ENCODE assay signal across 8 cellular contexts in the genomic region with DNA sequence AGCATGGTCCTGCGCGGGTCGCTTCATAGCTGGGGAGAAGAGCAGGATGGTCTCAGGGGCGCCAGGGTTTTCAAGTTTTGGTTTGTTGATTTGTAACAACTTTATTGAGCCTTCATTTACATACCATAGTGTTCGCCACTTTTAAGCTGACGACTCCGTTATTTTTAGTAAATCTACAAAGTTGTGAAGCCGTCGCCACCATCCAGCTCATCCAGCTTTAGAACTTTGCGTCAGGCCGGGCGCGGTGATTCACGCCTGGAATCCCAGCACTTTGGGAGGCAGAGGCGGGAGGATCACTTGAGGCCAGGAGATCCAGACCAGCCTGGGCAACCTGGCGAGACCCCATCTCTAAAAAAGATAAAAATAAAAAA. TPM values are rescaled to one million over a fixed set of nuclear protein-coding genes. Genes with fewer than 3 reads are reported as not detected.
DNase-seq lines count a peak whose midpoint lies in the region; ATAC-seq, FAIRE-seq and TF ChIP-seq lines count a peak whose summit lies in the region.

No MANE protein-coding gene starts in this region.

- FAIRE-seq in bronchial epithelial cell (lab: Jason Lieb, UNC) = no peak

- no peak for ATAC-seq in HG02870 (IDR thresholded peaks at IDR 0.05; ENCODE audit: unreplicated experiment)

- no peaks in the 10 kb centered on the region for H3K9me2 ChIP-seq in Loucy (replicated peaks; ENCODE audit: low read depth, low read length)

- TF ChIP-seq CTCF in Loucy (conservative IDR thresholded peaks at IDR 0.05; ENCODE audit: low read length) (no peak), bronchial epithelial cell (IDR thresholded peaks at IDR 0.05; ENCODE audit: insufficient read depth, low read length, severe bottlenecking) (no peak), transverse colon (IDR thresholded peaks at IDR 0.05) (no peak)

- in situ Hi-C loops in transverse colon (cut with MboI; ENCODE audit: low pct_ligation_motif_present in 1 of 4, low pct_unique_long_range_greater_than_20kb in 1 of 4, low sequenced_read_pairs in 3 of 4) = no loop called here

- H3K9ac ChIP-seq in BLaER1 treated with 17β-estradiol and CSF1 and Interleukin-3, amounts not matched to agents 10 nM and 100 nM = peak overlapping the region; percentile 66 to 82 (median 76)
- H3K9ac ChIP-seq in Loucy (ENCODE audit: low read depth, low read length, poor library complexity, severe bottlenecking) (peak overlapping the region; percentile 51), mesendoderm (ENCODE audit: low read length) (peak overlapping the region; percentile 76)

- H2AFZ ChIP-seq in Loucy (ENCODE audit: low read length) = peak overlapping the region; percentile 97

- H3K4me2 ChIP-seq in BLaER1 treated with 17β-estradiol and CSF1 and Interleukin-3, amounts not matched to agents 10 nM and 100 nM = peak overlapping the region; percentile 74 to 97 (median 88)
- H3K4me2 ChIP-seq in Loucy (ENCODE audit: low read depth, low read length, poor library complexity, severe bottlenecking) (peak overlapping the region; percentile 69), mesendoderm (ENCODE audit: low read length) (peak overlapping the region; percentile 84)

- no peaks in the 10 kb centered on the region for H4K20me1 ChIP-seq in BLaER1 treated with 17β-estradiol and CSF1 and Interleukin-3, amounts not matched to agents 10 nM and 100 nM
- no peaks in the 10 kb centered on the region for H4K20me1 ChIP-seq in Loucy (ENCODE audit: insufficient read depth, low read length, poor library complexity, severe bottlenecking)

- DNase-seq in bronchial epithelial cell (ENCODE audit: low read depth) (peak; percentile 43), mesendoderm (no peak), transverse colon (peak; percentile 20), amniotic stem cell (lab: John Stamatoyannopoulos, UW) (no peak)
- DNase-seq in stimulated activated naive CD4-positive, alpha-beta T cell (lab: John Stamatoyannopoulos, UW) = no peak

- no peaks in the 10 kb centered on the region for H3K9me3 ChIP-seq in BLaER1 treated with 17β-estradiol and CSF1 and Interleukin-3, amounts not matched to agents 10 nM and 100 nM (replicated peaks in 1 of 11)
- H3K9me3 ChIP-seq in Loucy (ENCODE audit: insufficient read depth, low read depth, low read length) (no peaks in the 10 kb centered on the region), transverse colon (no peaks in the 10 kb centered on the region)

- no peaks in the 10 kb centered on the region for H3F3A ChIP-seq in Loucy (ENCODE audit: low read depth)

- no peak for TF ChIP-seq POLR2A in transverse colon (IDR thresholded peaks at IDR 0.05)

- no peak overlapping the region for H2BK15ac ChIP-seq in mesendoderm (replicated peaks; ENCODE audit: low read depth)

- no peak overlapping the region for H3K18ac ChIP-seq in mesendoderm (ENCODE audit: low read length)

- peaks cover 10 to 27% (median 21%) of the 10 kb centered on the region in 10 experiments for H3K4me1 ChIP-seq in BLaER1 treated with 17β-estradiol and CSF1 and Interleukin-3, amounts not matched to agents 10 nM and 100 nM
- H3K4me1 ChIP-seq in Loucy (ENCODE audit: insufficient read depth, low read length, poor library complexity, severe bottlenecking) = peaks cover 5% of the 10 kb centered on the region
- H3K4me1 ChIP-seq in mesendoderm (ENCODE audit: control insufficient read depth, low read depth, low read length) = no peaks in the 10 kb centered on the region
- H3K4me1 ChIP-seq in transverse colon = peaks cover 4 to 13% (median 8%) of the 10 kb centered on the region in 4 donors

- H3K27me3 ChIP-seq in BLaER1 treated with 17β-estradiol and CSF1 and Interleukin-3, amounts not matched to agents 10 nM and 100 nM = no peaks in the 10 kb centered on the region
- H3K27me3 ChIP-seq in Loucy (ENCODE audit: insufficient read depth, low read length, poor library complexity, severe bottlenecking) = no peaks in the 10 kb centered on the region
- H3K27me3 ChIP-seq in bronchial epithelial cell (ENCODE audit: control insufficient read depth, insufficient read depth, low read length) = no peaks in the 10 kb centered on the region
- H3K27me3 ChIP-seq in mesendoderm (ENCODE audit: insufficient read depth, low read length, poor library complexity) = no peaks in the 10 kb centered on the region
- no peaks in the 10 kb centered on the region for H3K27me3 ChIP-seq in transverse colon

- H3K4me3 ChIP-seq in BLaER1 treated with 17β-estradiol and CSF1 and Interleukin-3, amounts not matched to agents 10 nM and 100 nM = peak overlapping the region; percentile 65 to 81 (median 74)
- H3K4me3 ChIP-seq in Loucy (ENCODE audit: low read length, poor library complexity, severe bottlenecking) (peak overlapping the region; percentile 76), bronchial epithelial cell (ENCODE audit: low read depth, low read length) (peak overlapping the region; percentile 91), mesendoderm (ENCODE audit: low read length) (peak overlapping the region; percentile 82), transverse colon (peak overlapping the region; percentile 60 to 81 (median 62))

- no peak overlapping the region for H2BK120ac ChIP-seq in mesendoderm (ENCODE audit: low read depth, low read length)

- no peak overlapping the region for H3K4ac ChIP-seq in mesendoderm (ENCODE audit: low read depth, low read length)

- H4K5ac ChIP-seq in mesendoderm (ENCODE audit: low read length) = no peak overlapping the region

- WGBS in mesendoderm (ENCODE audit: extremely low coverage, insufficient coverage, low lambda C conversion rate) = no CpG with 5 or more reads among the region's 16 CpGs
- WGBS in transverse colon (ENCODE audit: low coverage in 1 of 2), 2 donors = 15% methylated on average over 16 of the region's 16 CpGs; no CpG with 5 or more reads in 1 of the 2 donors

- no peak for TF ChIP-seq EP300 in transverse colon (IDR thresholded peaks at IDR 0.05; ENCODE audit: low read depth)

- no peak overlapping the region for H2BK5ac ChIP-seq in mesendoderm (ENCODE audit: low read length)

- H3K79me1 ChIP-seq in mesendoderm (ENCODE audit: low read length) = peaks cover 2% of the 10 kb centered on the region

- H3K27ac ChIP-seq in BLaER1 treated with 17β-estradiol and CSF1 and Interleukin-3, amounts not matched to agents 10 nM and 100 nM = peak overlapping the region in 10 of 11 experiments; percentile 24 to 77 (median 57); a peak in 17 of 22 replicates
- H3K27ac ChIP-seq in mesendoderm (ENCODE audit: low read depth, low read length) (no peak overlapping the region), transverse colon (peak overlapping the region; percentile 72 to 84 (median 82))

- H3K79me2 ChIP-seq in Loucy (ENCODE audit: insufficient read depth, low read length) (no peaks in the 10 kb centered on the region), mesendoderm (ENCODE audit: control insufficient read depth, insufficient read depth, low read length) (no peaks in the 10 kb centered on the region)

- H3K36me3 ChIP-seq in BLaER1 treated with 17β-estradiol and CSF1 and Interleukin-3, amounts not matched to agents 10 nM and 100 nM = peaks cover 0 to 13% (median 7%) of the 10 kb centered on the region in 11 experiments; a peak in 13 of 22 replicates
- H3K36me3 ChIP-seq in Loucy (ENCODE audit: insufficient read depth, low read length) (no peaks in the 10 kb centered on the region), bronchial epithelial cell (ENCODE audit: control insufficient read depth, insufficient read depth, low read length) (no peaks in the 10 kb centered on the region), mesendoderm (ENCODE audit: control insufficient read depth, insufficient read depth, low read length) (no peaks in the 10 kb centered on the region), transverse colon (no peaks in the 10 kb centered on the region)

- H4K8ac ChIP-seq in mesendoderm (ENCODE audit: low read depth, low read length) = no peak overlapping the region

- peak overlapping the region; percentile 85 for H3K56ac ChIP-seq in mesendoderm (ENCODE audit: low read length)

- peak overlapping the region; percentile 15 for H3K23ac ChIP-seq in mesendoderm (ENCODE audit: low read length)

- intact Hi-C loops in transverse colon (cut with DNase I; ENCODE audit: low total_unique reads) = no loop called here

- H2AK5ac ChIP-seq in mesendoderm (ENCODE audit: low read length) = no peak overlapping the region

RNA-seq across cellular contexts. Expression of gene C19orf44, which starts 0.4 kb away (rescaled TPM):
- total RNA-seq in bronchial epithelial cell = 0.77 and 1.1 TPM in 2 replicates
- polyA plus RNA-seq in mesendoderm (2013, experiment 1 of 2) = 2.4 TPM
- polyA plus RNA-seq in mesendoderm (2013, experiment 2 of 2) = 2.4 TPM
- 1 to 10 TPM in 2 of 4 donors, under 1 TPM in 2; 0.20 to 6.7 (median 1.6) TPM for total RNA-seq in transverse colon

RNA-seq across cellular contexts. Expression of gene CALR3, which starts 0.6 kb away (rescaled TPM):
- total RNA-seq in bronchial epithelial cell = 0.26 and 0.51 TPM in 2 replicates
- polyA plus RNA-seq in mesendoderm (2013, experiment 1 of 2) = 0.46 TPM
- 0.46 TPM for polyA plus RNA-seq in mesendoderm (2013, experiment 2 of 2)
- total RNA-seq in transverse colon = not detected

RNA-seq across cellular contexts. Expression of gene EPS15L1, which starts 24.8 kb away (rescaled TPM):
- total RNA-seq in bronchial epithelial cell (11.1 and 14.3 TPM in 2 replicates), transverse colon (10 to 100 TPM; 25.0 to 54.2 (median 38.0) TPM)
- 13.7 TPM for polyA plus RNA-seq in mesendoderm (2013, experiment 1 of 2)
- polyA plus RNA-seq in mesendoderm (2013, experiment 2 of 2) = 13.6 TPM

RNA-seq across cellular contexts. Expression of gene CHERP, which starts 45.6 kb away (rescaled TPM):
- total RNA-seq in bronchial epithelial cell (2.4 and 5.8 TPM in 2 replicates), transverse colon (10 to 100 TPM; 14.4 to 54.7 (median 28.9) TPM)
- 59.8 TPM for polyA plus RNA-seq in mesendoderm (2013, experiment 1 of 2)
- polyA plus RNA-seq in mesendoderm (2013, experiment 2 of 2) = 59.3 TPM

Comparison
In these comparisons a context has a peak if more than half of its experiments do, and no peak if none do; other contexts are left out.
1. DNase-seq: peak in bronchial epithelial cell (single experiment) and transverse colon (single experiment); none in mesendoderm (single experiment), amniotic stem cell (single experiment) and stimulated activated naive CD4-positive, alpha-beta T cell (0 of 6).
2. Peak in every context shown above with its lines, with median percentiles within 50 percentile points of each other: H3K4me2 ChIP-seq, H3K4me3 ChIP-seq and H3K9ac ChIP-seq.